In the genomic region with DNA sequence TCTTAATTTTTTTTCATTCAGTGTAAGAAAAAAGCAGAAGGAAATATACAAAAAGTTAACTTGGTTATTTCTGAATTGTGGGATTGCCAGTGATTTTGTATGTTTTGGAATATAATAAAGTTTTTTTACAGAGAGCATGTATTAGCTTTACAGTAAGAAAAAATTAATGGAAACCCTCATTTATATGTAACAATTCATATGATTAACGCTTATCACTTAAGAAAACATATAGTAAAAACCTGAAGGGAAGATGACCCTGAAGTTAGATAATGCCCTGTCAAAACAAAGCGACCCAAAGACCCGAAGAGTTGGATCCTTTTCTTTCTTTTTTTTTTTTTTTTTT, we compare ENCODE assay signal across 27 cellular contexts. TPM values are rescaled to one million over a fixed set of nuclear protein-coding genes. Genes with fewer than 3 reads are reported as not detected.
DNase-seq lines count a peak whose midpoint lies in the region; ATAC-seq and TF ChIP-seq lines count a peak whose summit lies in the region.
"Had no signal": no experiment of that assay in that cellular context is flagged by ENCODE, and none has a peak within 500 bp of the region (broad histone marks: within the 10 kb centered on the region; RNA-seq: fewer than 3 reads in every experiment).

No MANE protein-coding gene starts in this region.

- CTCF ChIA-PET in OCI-LY7 (lab: Charles Lee; ENCODE audit: unreplicated experiment), result interaction anchor here (0.6 to 1.3 kb wide), 2 partner anchors 12 to 50 kb away, joined by 3 read pairs; no protein-coding TSS in a partner anchor

- intact Hi-C loops in OCI-LY7 (cut with micrococcal nuclease; ENCODE audit: unreplicated experiment), result loop anchor here (5.0 to 10.0 kb wide), 2 partner anchors 94 to 104 kb away; a partner anchor contains a TSS
- intact Hi-C loops in dendritic cell treated with granulocyte-macrophage colony-stimulating factor and Interleukin-4, amounts not matched to agents 40 ng/mL and 50 ng/mL, for 4 days (cut with micrococcal nuclease), result no loop called here

- no peak overlapping the region for H3K4me3 ChIP-seq in BLaER1 treated with 17β-estradiol and CSF1 and Interleukin-3, amounts not matched to agents 10 nM and 100 nM
- H3K4me3 ChIP-seq in OCI-LY7 (ENCODE audit: low read depth, low read length, poor library complexity, severe bottlenecking) (peak overlapping the region; percentile 28), neural progenitor cell (peak overlapping the region; percentile 38)
- H3K4me3 ChIP-seq: breast epithelium, PC-9, prostate gland, tibial artery had no signal

- BruUV-seq in OCI-LY7 (replicated peaks; lab: Mats Ljungman, UMichigan), result no TSS peak

- peaks cover 52% of the 10 kb centered on the region for H3F3A ChIP-seq in neural progenitor cell (ENCODE audit: low read depth)

- H3K4me3 Mint-ChIP-seq in dendritic cell treated with granulocyte-macrophage colony-stimulating factor and Interleukin-4, amounts not matched to agents 40 ng/mL and 50 ng/mL, for 4 days, result no peak overlapping the region
- no peak overlapping the region for H3K4me3 Mint-ChIP-seq in neural progenitor cell
- H3K4me3 Mint-ChIP-seq: activated CD4-positive, alpha-beta memory T cell treated with anti-CD3 and anti-CD28 coated beads, Interleukin-2, amount 10 ng/mL, durations not matched to agents 7 days and 5 days; activated naive CD4-positive, alpha-beta T cell treated with anti-CD3 and anti-CD28 coated beads, Interleukin-2, amount 10 ng/mL, durations not matched to agents 7 days and 5 days; activated T-helper 1 cell treated with anti-CD3 and anti-CD28 coated beads, Interleukin-12 subunit alpha, Interleukin-12 subunit beta, Interleukin-2, Interleukin-4 antibody, amounts not matched to agents 30 ng/mL and 10 ng/mL and 1 ng/mL, durations not matched to agents 14 hours and 24 hours and 36 hours; T-helper 1 cell treated with Interleukin-12 subunit alpha and Interleukin-12 subunit beta and Interleukin-4 antibody, amounts not matched to agents 30 μg/mL and 1 μg/mL, for 36 hours had no signal

- POLR2A ChIA-PET in OCI-LY7 (lab: Charles Lee), result interaction anchor here (0.6 to 1.8 kb wide), 9 partner anchors 14 to 463 kb away, joined by 3 to 7 read pairs (median 3); a partner anchor contains a TSS

- H3K4me2 ChIP-seq in BLaER1 treated with 17β-estradiol and CSF1 and Interleukin-3, amounts not matched to agents 10 nM and 100 nM, result peak overlapping the region; percentile 44 to 90 (median 68); a peak in 16 of 22 replicates
- H3K4me2 ChIP-seq in OCI-LY7 (ENCODE audit: low read length), result peak overlapping the region; percentile 81
- peak overlapping the region; percentile 79 for H3K4me2 ChIP-seq in neural progenitor cell
- H3K4me2 ChIP-seq: PC-9 had no signal

- no peak for DNase-seq in OCI-LY7 (ENCODE audit: low spot score)
- no peak for DNase-seq in neural progenitor cell (ENCODE audit: low spot score)
- DNase-seq in T1000 (lab: John Stamatoyannopoulos, UW), result no peak
- DNase-seq in NCI-H526 treated with DMSO at 0.1 percent for 48 hours (lab: John Stamatoyannopoulos, UW), result no peak
- no peak for DNase-seq in glomerular visceral epithelial cell (ENCODE audit: extremely low spot score)
- DNase-seq: activated CD4-positive, alpha-beta memory T cell treated with anti-CD3 and anti-CD28 coated beads, Interleukin-2, amount 10 ng/mL, durations not matched to agents 7 days and 5 days; activated CD8-positive, alpha-beta memory T cell treated with anti-CD3 and anti-CD28 coated beads, Interleukin-2, amount 50 U/mL, for 4 hours; activated naive CD4-positive, alpha-beta T cell treated with anti-CD3 and anti-CD28 coated beads, Interleukin-2, amount 10 ng/mL, durations not matched to agents 7 days and 5 days; effector CD4-positive, alpha-beta T cell; hypothalamus; left cardiac atrium; NCI-H1417; NCI-H2029; NK-92 treated with Interleukin-12 subunit alpha and Interleukin-12 subunit beta, amount 100 ng/mL, for 24 hours; stimulated activated CD8-positive, alpha-beta memory T cell treated with anti-CD3 and anti-CD28 coated beads, Interleukin-4, amount 100 ng/mL, for 48 hours; tibial artery had no signal

- H2AFZ ChIP-seq in OCI-LY7 (ENCODE audit: low read length) (no peak overlapping the region), neural progenitor cell (replicated peaks) (no peak overlapping the region)
- H2AFZ ChIP-seq: PC-9 had no signal

- no peak for ATAC-seq in HG03025 (IDR thresholded peaks at IDR 0.05; ENCODE audit: low FRiP score, unreplicated experiment)
- ATAC-seq: SK-N-SH treated with all-trans-retinoic acid at 6 μM for 48 hours had no signal

- H3K36me3 ChIP-seq in BLaER1 treated with 17β-estradiol and CSF1 and Interleukin-3, amounts not matched to agents 10 nM and 100 nM, result peaks cover 15 to 38% (median 24%) of the 10 kb centered on the region in 11 experiments; a peak in 21 of 22 replicates
- H3K36me3 ChIP-seq in OCI-LY7 (ENCODE audit: insufficient read depth, low read length) (peaks cover 27% of the 10 kb centered on the region), neural progenitor cell (no peaks in the 10 kb centered on the region)
- H3K36me3 ChIP-seq: BE2C, breast epithelium, prostate gland had no signal

- H3K27me3 Mint-ChIP-seq in dendritic cell treated with granulocyte-macrophage colony-stimulating factor and Interleukin-4, amounts not matched to agents 40 ng/mL and 50 ng/mL, for 4 days, result no peaks in the 10 kb centered on the region
- peaks cover 6% of the 10 kb centered on the region for H3K27me3 Mint-ChIP-seq in neural progenitor cell (ENCODE audit: insufficient read depth, low read depth)
- H3K27me3 Mint-ChIP-seq: activated CD4-positive, alpha-beta memory T cell treated with anti-CD3 and anti-CD28 coated beads, Interleukin-2, amount 10 ng/mL, durations not matched to agents 7 days and 5 days; activated naive CD4-positive, alpha-beta T cell treated with anti-CD3 and anti-CD28 coated beads, Interleukin-2, amount 10 ng/mL, durations not matched to agents 7 days and 5 days had no signal

- H3K27me3 ChIP-seq in BLaER1 treated with 17β-estradiol and CSF1 and Interleukin-3, amounts not matched to agents 10 nM and 100 nM, result no peaks in the 10 kb centered on the region
- H3K27me3 ChIP-seq in neural progenitor cell, result no peaks in the 10 kb centered on the region
- H3K27me3 ChIP-seq: BE2C, breast epithelium, tibial artery had no signal

- TF ChIP-seq CTCF in OCI-LY7 (conservative IDR thresholded peaks at IDR 0.05; ENCODE audit: low read length) (no peak), neural progenitor cell (IDR thresholded peaks at IDR 0.05) (no peak)

- no peaks in the 10 kb centered on the region for H3K9me3 Mint-ChIP-seq in dendritic cell treated with granulocyte-macrophage colony-stimulating factor and Interleukin-4, amounts not matched to agents 40 ng/mL and 50 ng/mL, for 4 days
- peaks cover 3% of the 10 kb centered on the region for H3K9me3 Mint-ChIP-seq in neural progenitor cell
- H3K9me3 Mint-ChIP-seq: activated CD4-positive, alpha-beta memory T cell treated with anti-CD3 and anti-CD28 coated beads, Interleukin-2, amount 10 ng/mL, durations not matched to agents 7 days and 5 days; activated naive CD4-positive, alpha-beta T cell treated with anti-CD3 and anti-CD28 coated beads, Interleukin-2, amount 10 ng/mL, durations not matched to agents 7 days and 5 days; activated T-helper 1 cell treated with anti-CD3 and anti-CD28 coated beads, Interleukin-12 subunit alpha, Interleukin-12 subunit beta, Interleukin-2, Interleukin-4 antibody, amounts not matched to agents 30 ng/mL and 10 ng/mL and 1 ng/mL, durations not matched to agents 14 hours and 24 hours and 36 hours; T-helper 1 cell treated with Interleukin-12 subunit alpha and Interleukin-12 subunit beta and Interleukin-4 antibody, amounts not matched to agents 30 μg/mL and 1 μg/mL, for 36 hours had no signal

- H3K4me1 ChIP-seq in BLaER1 treated with 17β-estradiol and CSF1 and Interleukin-3, amounts not matched to agents 10 nM and 100 nM, result peaks cover 62 to 85% (median 82%) of the 10 kb centered on the region in 10 experiments
- H3K4me1 ChIP-seq in OCI-LY7 (ENCODE audit: insufficient read depth, low read length, poor library complexity, severe bottlenecking) (peaks cover 94% of the 10 kb centered on the region), neural progenitor cell (peaks cover 64% of the 10 kb centered on the region)

- H3K9me3 ChIP-seq in BLaER1 treated with 17β-estradiol and CSF1 and Interleukin-3, amounts not matched to agents 10 nM and 100 nM (replicated peaks in 1 of 11), result peaks cover 0 to 3% (median 0%) of the 10 kb centered on the region in 11 experiments; a peak in 7 of 22 replicates
- no peaks in the 10 kb centered on the region for H3K9me3 ChIP-seq in OCI-LY7 (ENCODE audit: low read length)
- no peaks in the 10 kb centered on the region for H3K9me3 ChIP-seq in neural progenitor cell (ENCODE audit: low read depth)
- H3K9me3 ChIP-seq: BE2C, breast epithelium, prostate gland, tibial artery had no signal

- peaks cover 86% of the 10 kb centered on the region for H3K79me2 ChIP-seq in OCI-LY7 (ENCODE audit: insufficient read depth, low read depth, low read length)
- H3K79me2 ChIP-seq in neural progenitor cell (ENCODE audit: low read depth), result peaks cover 99% of the 10 kb centered on the region

- peak overlapping the region in 9 of 11 experiments; percentile 8 to 53 (median 36); a peak in 7 of 22 replicates for H3K9ac ChIP-seq in BLaER1 treated with 17β-estradiol and CSF1 and Interleukin-3, amounts not matched to agents 10 nM and 100 nM
- no peak overlapping the region for H3K9ac ChIP-seq in neural progenitor cell

- H3K27ac Mint-ChIP-seq in dendritic cell treated with granulocyte-macrophage colony-stimulating factor and Interleukin-4, amounts not matched to agents 40 ng/mL and 50 ng/mL, for 4 days, result peak overlapping the region; percentile 64
- no peak overlapping the region for H3K27ac Mint-ChIP-seq in neural progenitor cell
- H3K27ac Mint-ChIP-seq: activated CD4-positive, alpha-beta memory T cell treated with anti-CD3 and anti-CD28 coated beads, Interleukin-2, amount 10 ng/mL, durations not matched to agents 7 days and 5 days; activated naive CD4-positive, alpha-beta T cell treated with anti-CD3 and anti-CD28 coated beads, Interleukin-2, amount 10 ng/mL, durations not matched to agents 7 days and 5 days; activated T-helper 1 cell treated with anti-CD3 and anti-CD28 coated beads, Interleukin-12 subunit alpha, Interleukin-12 subunit beta, Interleukin-2, Interleukin-4 antibody, amounts not matched to agents 30 ng/mL and 10 ng/mL and 1 ng/mL, durations not matched to agents 14 hours and 24 hours and 36 hours; T-helper 1 cell treated with Interleukin-12 subunit alpha and Interleukin-12 subunit beta and Interleukin-4 antibody, amounts not matched to agents 30 μg/mL and 1 μg/mL, for 36 hours had no signal

- peak overlapping the region in 2 of 11 experiments; percentile 31 to 35; a peak in 2 of 22 replicates for H3K27ac ChIP-seq in BLaER1 treated with 17β-estradiol and CSF1 and Interleukin-3, amounts not matched to agents 10 nM and 100 nM
- peak overlapping the region; percentile 95 for H3K27ac ChIP-seq in OCI-LY7 (ENCODE audit: low read depth, low read length, poor library complexity, severe bottlenecking)
- peak overlapping the region; percentile 79 for H3K27ac ChIP-seq in neural progenitor cell
- H3K27ac ChIP-seq: epithelial cell of prostate, PC-9, tibial artery had no signal

- peaks cover 91 to 98% (median 94%) of the 10 kb centered on the region in 11 experiments for H4K20me1 ChIP-seq in BLaER1 treated with 17β-estradiol and CSF1 and Interleukin-3, amounts not matched to agents 10 nM and 100 nM
- H4K20me1 ChIP-seq in OCI-LY7 (ENCODE audit: insufficient read depth, low read length), result no peaks in the 10 kb centered on the region
- H4K20me1 ChIP-seq in neural progenitor cell (ENCODE audit: low read depth), result peaks cover 91% of the 10 kb centered on the region

- H3K9me2 ChIP-seq in OCI-LY7 (ENCODE audit: insufficient read depth, low read length), result no peaks in the 10 kb centered on the region

- peaks cover 46% of the 10 kb centered on the region for H3K36me3 Mint-ChIP-seq in dendritic cell treated with granulocyte-macrophage colony-stimulating factor and Interleukin-4, amounts not matched to agents 40 ng/mL and 50 ng/mL, for 4 days (ENCODE audit: low read depth)
- H3K36me3 Mint-ChIP-seq in neural progenitor cell, result peaks cover 22% of the 10 kb centered on the region

- peaks cover 46% of the 10 kb centered on the region for H3K4me1 Mint-ChIP-seq in dendritic cell treated with granulocyte-macrophage colony-stimulating factor and Interleukin-4, amounts not matched to agents 40 ng/mL and 50 ng/mL, for 4 days (ENCODE audit: low read depth)
- peaks cover 79% of the 10 kb centered on the region for H3K4me1 Mint-ChIP-seq in neural progenitor cell

RNA-seq across cellular contexts. Expression of a gene that starts 52.4 kb away (rescaled TPM):
- total RNA-seq in OCI-LY7 (2014; rRNA removed; shearing (Covaris generic)), result 143 and 145 TPM in 2 replicates
- 291 and 295 TPM in 2 replicates for total RNA-seq in OCI-LY7 (2022)
- total RNA-seq in neural progenitor cell (ENCODE audit: low replicate concordance), result 47.8 and 84.5 TPM in 2 replicates

Comparison
In these comparisons a context has a peak if more than half of its experiments do, and no peak if none do; other contexts are left out.
1. H3K4me3 ChIP-seq: peak in OCI-LY7 (single experiment) and neural progenitor cell (single experiment); none in BLaER1 treated with 17β-estradiol and CSF1 and Interleukin-3, amounts not matched to agents 10 nM and 100 nM (0 of 10).
2. Peak in every context shown above with its lines, with median percentiles within 50 percentile points of each other: H3K4me2 ChIP-seq.